1 cellular context compared by ENCODE assay signal in genomic region chr19:57465680-57466381, GRCh38.
TF ChIP-seq lines count a peak whose summit lies in the region.

No MANE protein-coding gene starts in this region.

TF ChIP-seq in liver, 16 proteins besides CTCF, POLR2A, EP300 and RAD21:
- TF ChIP-seq, protein P1, sequence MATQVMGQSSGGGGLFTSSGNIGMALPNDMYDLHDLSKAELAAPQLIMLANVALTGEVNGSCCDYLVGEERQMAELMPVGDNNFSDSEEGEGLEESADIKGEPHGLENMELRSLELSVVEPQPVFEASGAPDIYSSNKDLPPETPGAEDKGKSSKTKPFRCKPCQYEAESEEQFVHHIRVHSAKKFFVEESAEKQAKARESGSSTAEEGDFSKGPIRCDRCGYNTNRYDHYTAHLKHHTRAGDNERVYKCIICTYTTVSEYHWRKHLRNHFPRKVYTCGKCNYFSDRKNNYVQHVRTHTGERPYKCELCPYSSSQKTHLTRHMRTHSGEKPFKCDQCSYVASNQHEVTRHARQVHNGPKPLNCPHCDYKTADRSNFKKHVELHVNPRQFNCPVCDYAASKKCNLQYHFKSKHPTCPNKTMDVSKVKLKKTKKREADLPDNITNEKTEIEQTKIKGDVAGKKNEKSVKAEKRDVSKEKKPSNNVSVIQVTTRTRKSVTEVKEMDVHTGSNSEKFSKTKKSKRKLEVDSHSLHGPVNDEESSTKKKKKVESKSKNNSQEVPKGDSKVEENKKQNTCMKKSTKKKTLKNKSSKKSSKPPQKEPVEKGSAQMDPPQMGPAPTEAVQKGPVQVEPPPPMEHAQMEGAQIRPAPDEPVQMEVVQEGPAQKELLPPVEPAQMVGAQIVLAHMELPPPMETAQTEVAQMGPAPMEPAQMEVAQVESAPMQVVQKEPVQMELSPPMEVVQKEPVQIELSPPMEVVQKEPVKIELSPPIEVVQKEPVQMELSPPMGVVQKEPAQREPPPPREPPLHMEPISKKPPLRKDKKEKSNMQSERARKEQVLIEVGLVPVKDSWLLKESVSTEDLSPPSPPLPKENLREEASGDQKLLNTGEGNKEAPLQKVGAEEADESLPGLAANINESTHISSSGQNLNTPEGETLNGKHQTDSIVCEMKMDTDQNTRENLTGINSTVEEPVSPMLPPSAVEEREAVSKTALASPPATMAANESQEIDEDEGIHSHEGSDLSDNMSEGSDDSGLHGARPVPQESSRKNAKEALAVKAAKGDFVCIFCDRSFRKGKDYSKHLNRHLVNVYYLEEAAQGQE (IDR thresholded peaks at IDR 0.05): no peak
- TF ChIP-seq HNF4A (conservative IDR thresholded peaks at IDR 0.05): no peak
